ENCODE assay signal across 26 cellular contexts in genomic region chr14:36938678-36939077, GRCh38.
"Had no signal": no experiment of that assay in that cellular context is flagged by ENCODE, and none has a peak within 500 bp of the region (broad histone marks: within the 10 kb centered on the region; RNA-seq: fewer than 3 reads in every experiment).

No MANE protein-coding gene starts in this region.

- H3K9me3 ChIP-seq: neutrophil, psoas muscle, stomach, thoracic aorta, thyroid gland, tibial nerve, upper lobe of left lung, vagina had no signal

- H3K79me2 ChIP-seq: parathyroid adenoma had no signal

- H3K27ac ChIP-seq: neutrophil, parathyroid adenoma, psoas muscle, skin epidermis, stomach, thoracic aorta, thyroid gland, tibial nerve, upper lobe of left lung, vagina had no signal

- ATAC-seq: naive thymus-derived CD8-positive, alpha-beta T cell; natural killer cell treated with Interleukin-12 subunit alpha and Interleukin-12 subunit beta and Interleukin-15 and Interleukin-18, amount 100 ng/mL, for 72 hours; psoas muscle; right cardiac atrium; sciatic nerve; stimulated activated effector memory CD8-positive, alpha-beta T cell treated with anti-CD3 and anti-CD28 coated beads, Interleukin-12 subunit alpha, Interleukin-12 subunit beta, amount 100 ng/mL, for 72 hours; stimulated activated naive B cell treated with anti-CD40 and anti-IgM and Interleukin-4, amounts not matched to agents 10 μg/mL and 1 μg/mL and 100 μg/mL, for 72 hours had no signal

- H3K27me3 ChIP-seq: neutrophil, stomach, thyroid gland, tibial nerve, upper lobe of left lung, vagina had no signal

- FAIRE-seq: urothelium cell line had no signal

- H3K36me3 ChIP-seq: neutrophil, stomach, thoracic aorta, thyroid gland, tibial nerve, upper lobe of left lung, vagina had no signal

- H3K4me3 ChIP-seq: psoas muscle, skin epidermis, stomach, thoracic aorta, thyroid gland, tibial nerve, upper lobe of left lung, vagina had no signal

- H3K4me1 ChIP-seq: parathyroid adenoma, psoas muscle, thyroid gland, upper lobe of left lung, vagina had no signal

- DNase-seq: naive thymus-derived CD8-positive, alpha-beta T cell; nephron progenitor cell; nucleus accumbens; posterior cingulate gyrus; psoas muscle; right cardiac atrium; stimulated activated CD4-positive, alpha-beta T cell treated with anti-CD3 and anti-CD28 coated beads, Interleukin-15, amount 100 ng/mL, for 24 hours; stimulated activated CD4-positive, alpha-beta T cell treated with anti-CD3 and anti-CD28 coated beads, Interleukin-2, amount 100 ng/mL, for 24 hours; stimulated activated CD4-positive, alpha-beta T cell treated with anti-CD3 and anti-CD28 coated beads, Interleukin-2, amount 100 ng/mL, for 48 hours; stimulated activated CD4-positive, alpha-beta T cell treated with anti-CD3 and anti-CD28 coated beads, Interleukin-4, amount 100 ng/mL, for 24 hours; stimulated activated naive B cell treated with anti-CD40 and anti-IgM and Interleukin-4, amounts not matched to agents 10 μg/mL and 1 μg/mL and 100 μg/mL, for 72 hours; stimulated activated naive CD4-positive, alpha-beta T cell treated with Interleukin-2 at 50 U/mL for 16 hours; stomach; thyroid gland; trophoblast cell; upper lobe of left lung had no signal

- H2AFZ ChIP-seq: parathyroid adenoma had no signal

- H3K9ac ChIP-seq: parathyroid adenoma had no signal
